8 cellular contexts compared by ENCODE assay signal in genomic region chrX:275476-275966, GRCh38.
DNase-seq lines count a peak whose midpoint lies in the region; FAIRE-seq and TF ChIP-seq lines count a peak whose summit lies in the region.

No MANE protein-coding gene starts in this region.

- no peaks in the 10 kb centered on the region for H3K9me3 Mint-ChIP-seq in activated T-cell treated with anti-CD3 and anti-CD28 coated beads, Interleukin-2, amount 50 U/mL, for 24 hours

- no peaks in the 10 kb centered on the region for H3K79me2 ChIP-seq in SU-DHL-6 (ENCODE audit: insufficient read depth, low read length)

- H3K27ac ChIP-seq in SU-DHL-6 (ENCODE audit: low read depth, low read length), result no peak overlapping the region
- no peak overlapping the region for H3K27ac ChIP-seq in tibial artery

- DNase-seq in activated T-cell treated with anti-CD3 and anti-CD28 coated beads, Interleukin-2, amount 50 U/mL, for 24 hours, result no peak
- DNase-seq in activated T-cell treated with anti-CD3 and anti-CD28 coated beads, Interleukin-2, amount 50 U/mL, for 1 hour, result no peak
- DNase-seq in islet precursor cell (peak; percentile 65), tibial artery (peak in 1 of 2 donors; percentile 18), NCI-H2029 treated with DMSO at 0.1 percent for 48 hours (lab: John Stamatoyannopoulos, UW) (no peak), HTR-8/SVneo (ENCODE audit: insufficient read length, low spot score) (no peak), germinal center (ENCODE audit: low spot score) (no peak)

- no peaks in the 10 kb centered on the region for H3K36me3 Mint-ChIP-seq in activated T-cell treated with anti-CD3 and anti-CD28 coated beads, Interleukin-2, amount 50 U/mL, for 24 hours (ENCODE audit: low read depth)

- peaks cover 3% of the 10 kb centered on the region for H3K27me3 Mint-ChIP-seq in activated T-cell treated with anti-CD3 and anti-CD28 coated beads, Interleukin-2, amount 50 U/mL, for 24 hours

- intact Hi-C loops in tibial artery (cut with DNase I; ENCODE audit: low total_unique reads), result no loop called here

- no peaks in the 10 kb centered on the region for H3F3A ChIP-seq in SU-DHL-6 (ENCODE audit: insufficient read depth)

- H3K4me2 ChIP-seq in SU-DHL-6 (ENCODE audit: low read depth, low read length, poor library complexity, severe bottlenecking), result peak overlapping the region; percentile 51

- no peaks in the 10 kb centered on the region for H3K9me2 ChIP-seq in SU-DHL-6 (replicated peaks; ENCODE audit: insufficient read depth, low read length)

- no peak overlapping the region for H3K9ac ChIP-seq in SU-DHL-6 (ENCODE audit: low read length)

- H2AFZ ChIP-seq in SU-DHL-6 (ENCODE audit: low read depth, low read length, severe bottlenecking), result no peak overlapping the region

- H3K27me3 ChIP-seq in SU-DHL-6 (ENCODE audit: low read length), result no peaks in the 10 kb centered on the region
- H3K27me3 ChIP-seq in tibial artery, result peaks cover 0 to 17% of the 10 kb centered on the region in 2 donors

- peaks cover 15% of the 10 kb centered on the region for H3K4me1 Mint-ChIP-seq in activated T-cell treated with anti-CD3 and anti-CD28 coated beads, Interleukin-2, amount 50 U/mL, for 24 hours (ENCODE audit: low read depth)

- H3K4me3 ChIP-seq in SU-DHL-6 (ENCODE audit: insufficient read depth, low read length, poor library complexity, severe bottlenecking), result no peak overlapping the region
- H3K4me3 ChIP-seq in tibial artery, result peak overlapping the region; percentile 42 to 56

- H4K20me1 ChIP-seq in SU-DHL-6 (ENCODE audit: low read depth, low read length), result no peaks in the 10 kb centered on the region

- no peak overlapping the region for H3K27ac Mint-ChIP-seq in activated T-cell treated with anti-CD3 and anti-CD28 coated beads, Interleukin-2, amount 50 U/mL, for 24 hours

- H3K4me1 ChIP-seq in tibial artery, result peaks cover 0 to 18% (median 16%) of the 10 kb centered on the region in 4 donors

- no peak for FAIRE-seq in HTR-8/SVneo (lab: Jason Lieb, UNC)

- TF ChIP-seq CTCF in SU-DHL-6 (IDR thresholded peaks at IDR 0.05; ENCODE audit: insufficient read depth, low read length, poor library complexity, severe bottlenecking) (no peak), tibial artery (IDR thresholded peaks at IDR 0.05) (no peak)

- H3K4me3 Mint-ChIP-seq in activated T-cell treated with anti-CD3 and anti-CD28 coated beads, Interleukin-2, amount 50 U/mL, for 24 hours, result peak overlapping the region; percentile 31

- H3K36me3 ChIP-seq in SU-DHL-6 (ENCODE audit: low read length) (no peaks in the 10 kb centered on the region), tibial artery (no peaks in the 10 kb centered on the region)

- H3K9me3 ChIP-seq in SU-DHL-6 (ENCODE audit: insufficient read depth, low read length), result no peaks in the 10 kb centered on the region
- no peaks in the 10 kb centered on the region for H3K9me3 ChIP-seq in tibial artery
